ENCODE assay signal across 28 cellular contexts in genomic region chr1:29532285-29532684, GRCh38.
DNase-seq lines count a peak whose midpoint lies in the region; ATAC-seq and TF ChIP-seq lines count a peak whose summit lies in the region.
"Had no signal": no experiment of that assay in that cellular context is flagged by ENCODE, and none has a peak within 500 bp of the region (broad histone marks: within the 10 kb centered on the region; RNA-seq: fewer than 3 reads in every experiment).

No MANE protein-coding gene starts in this region.

- no peaks in the 10 kb centered on the region for H3K36me3 Mint-ChIP-seq in natural killer cell
- H3K36me3 Mint-ChIP-seq in natural killer cell treated with Interleukin-12 subunit alpha and Interleukin-12 subunit beta and Interleukin-15 and Interleukin-18, amount 100 ng/mL, for 72 hours: peaks cover 11% of the 10 kb centered on the region

- no peak overlapping the region for H3K4me3 Mint-ChIP-seq in natural killer cell
- no peak overlapping the region for H3K4me3 Mint-ChIP-seq in natural killer cell treated with Interleukin-12 subunit alpha and Interleukin-12 subunit beta and Interleukin-15 and Interleukin-18, amount 100 ng/mL, for 72 hours
- H3K4me3 Mint-ChIP-seq: CD4-positive, alpha-beta T cell had no signal

- H3K4me3 ChIP-seq in lung (no peak overlapping the region), spleen (no peak overlapping the region), MM.1S (ENCODE audit: low read length) (no peak overlapping the region)
- H3K4me3 ChIP-seq: A549; BLaER1 treated with 17β-estradiol and CSF1 and Interleukin-3, amounts not matched to agents 10 nM and 100 nM; GM12878; K562; SJCRH30 had no signal

- no peaks in the 10 kb centered on the region for H3K4me1 Mint-ChIP-seq in natural killer cell
- H3K4me1 Mint-ChIP-seq in natural killer cell treated with Interleukin-12 subunit alpha and Interleukin-12 subunit beta and Interleukin-15 and Interleukin-18, amount 100 ng/mL, for 72 hours (ENCODE audit: low read depth in 2 of 2): no peaks in the 10 kb centered on the region

- DNase-seq in natural killer cell: peak; percentile 1
- no peak for DNase-seq in natural killer cell treated with Interleukin-12 subunit alpha and Interleukin-12 subunit beta and Interleukin-15 and Interleukin-18, amount 100 ng/mL, for 72 hours (ENCODE audit: low spot score)
- peak; percentile 18 for DNase-seq in lung (ENCODE audit: low spot score)
- peak; percentile 23 for DNase-seq in spleen
- no peak for DNase-seq in cerebellar nuclear complex (lab: John Stamatoyannopoulos, UW)
- DNase-seq in MM.1S: no peak
- DNase-seq: AML-193; CD4-positive, alpha-beta T cell; DMS53; HCEC 1CT; Kasumi-1; MV-4-11; NCI-H1105; NCI-H1436 treated with DMSO at 0.1 percent for 48 hours; NCI-H187 treated with DMSO at 0.1 percent for 48 hours; NCI-H2171 treated with DMSO at 0.1 percent for 48 hours; NCI-H345; NCI-H524 treated with DMSO at 0.1 percent for 48 hours; NCI-H774; NK-92 treated with Interleukin-12 subunit alpha and Interleukin-12 subunit beta, amount 100 ng/mL, for 24 hours; PC-3; SJCRH30 had no signal

- no peaks in the 10 kb centered on the region for H3K79me2 ChIP-seq in MM.1S (ENCODE audit: low read length)

- no peak overlapping the region for H3K27ac Mint-ChIP-seq in natural killer cell
- H3K27ac Mint-ChIP-seq in natural killer cell treated with Interleukin-12 subunit alpha and Interleukin-12 subunit beta and Interleukin-15 and Interleukin-18, amount 100 ng/mL, for 72 hours: no peak overlapping the region
- H3K27ac Mint-ChIP-seq: CD4-positive, alpha-beta T cell had no signal

- TF ChIP-seq CTCF in natural killer cell (IDR thresholded peaks at IDR 0.05) (no peak), lung (IDR thresholded peaks at IDR 0.05; ENCODE audit: control extremely low read depth, extremely low read depth) (no peak), spleen (IDR thresholded peaks at IDR 0.05 in 8 of 11, conservative IDR thresholded peaks at IDR 0.05 in 3 of 11) (no peak), MM.1S (IDR thresholded peaks at IDR 0.05; ENCODE audit: low read length) (no peak)

- H3K27ac ChIP-seq in lung (ENCODE audit: low read depth in 1 of 2, low read length in 1 of 2) (no peak overlapping the region), spleen (no peak overlapping the region), MM.1S (ENCODE audit: low read length) (no peak overlapping the region)
- H3K27ac ChIP-seq: A549; BLaER1 treated with 17β-estradiol and CSF1 and Interleukin-3, amounts not matched to agents 10 nM and 100 nM; SJCRH30 had no signal

- H4K20me1 ChIP-seq in MM.1S (ENCODE audit: insufficient read depth, low read length): no peaks in the 10 kb centered on the region
- H4K20me1 ChIP-seq: BLaER1 treated with 17β-estradiol and CSF1 and Interleukin-3, amounts not matched to agents 10 nM and 100 nM had no signal

- no peak overlapping the region for H3K4me2 ChIP-seq in MM.1S (ENCODE audit: low read depth, low read length)
- H3K4me2 ChIP-seq: A549; BLaER1 treated with 17β-estradiol and CSF1 and Interleukin-3, amounts not matched to agents 10 nM and 100 nM had no signal

- H3K27me3 ChIP-seq in lung (ENCODE audit: control insufficient read depth, insufficient read depth) (no peaks in the 10 kb centered on the region), spleen (replicated peaks in 1 of 7) (peaks cover 0 to 10% (median 0%) of the 10 kb centered on the region in 7 donors), MM.1S (replicated peaks; ENCODE audit: insufficient read depth, low read length) (peaks cover 87% of the 10 kb centered on the region)
- H3K27me3 ChIP-seq: SJCRH30 had no signal

- H3K9me3 ChIP-seq in lung (ENCODE audit: control insufficient read depth in 2 of 2, insufficient read depth in 1 of 2, low read length in 1 of 2): peaks cover 2 to 10% of the 10 kb centered on the region in 2 donors
- peaks cover 0 to 45% (median 28%) of the 10 kb centered on the region in 8 donors for H3K9me3 ChIP-seq in spleen
- no peaks in the 10 kb centered on the region for H3K9me3 ChIP-seq in MM.1S (replicated peaks; ENCODE audit: insufficient read depth, low read length)
- H3K9me3 ChIP-seq: A549 had no signal

- no peak overlapping the region for H3K9ac ChIP-seq in MM.1S (ENCODE audit: low read length)
- H3K9ac ChIP-seq: BLaER1 treated with 17β-estradiol and CSF1 and Interleukin-3, amounts not matched to agents 10 nM and 100 nM had no signal

- H3K9me2 ChIP-seq in MM.1S (replicated peaks; ENCODE audit: insufficient read depth, low read length): no peaks in the 10 kb centered on the region

- peaks cover 3 to 22% of the 10 kb centered on the region in 2 donors for H3K27me3 Mint-ChIP-seq in natural killer cell (ENCODE audit: low read depth in 2 of 2)
- H3K27me3 Mint-ChIP-seq in natural killer cell treated with Interleukin-12 subunit alpha and Interleukin-12 subunit beta and Interleukin-15 and Interleukin-18, amount 100 ng/mL, for 72 hours: peaks cover 9 to 23% of the 10 kb centered on the region in 2 donors

- intact Hi-C loops in natural killer cell (cut with micrococcal nuclease) (no loop called here), spleen (cut with DNase I; ENCODE audit: low total_unique reads) (no loop called here)

- H3K4me1 ChIP-seq in lung (ENCODE audit: control insufficient read depth in 2 of 2, insufficient read depth in 2 of 2, low read length in 2 of 2): no peaks in the 10 kb centered on the region
- no peaks in the 10 kb centered on the region for H3K4me1 ChIP-seq in spleen
- no peaks in the 10 kb centered on the region for H3K4me1 ChIP-seq in MM.1S (ENCODE audit: low read length)
- H3K4me1 ChIP-seq: A549, SJCRH30 had no signal

- H3K9me3 Mint-ChIP-seq in natural killer cell: peaks cover 5% of the 10 kb centered on the region in 2 donors
- H3K9me3 Mint-ChIP-seq in natural killer cell treated with Interleukin-12 subunit alpha and Interleukin-12 subunit beta and Interleukin-15 and Interleukin-18, amount 100 ng/mL, for 72 hours: peaks cover 9% of the 10 kb centered on the region

- 73 to 84% methylated on average over 6 of the region's 6 CpGs for WGBS in lung, 2 donors
- 49 to 88% (median 72%) methylated on average over 6 of the region's 6 CpGs for WGBS in spleen, 5 donors

- TF ChIP-seq POLR2A in spleen (IDR thresholded peaks at IDR 0.05): no peak

- ATAC-seq in natural killer cell (no peak), lung (ENCODE audit: insufficient read depth, low FRiP score) (no peak), GM19455 (IDR thresholded peaks at IDR 0.05; ENCODE audit: unreplicated experiment) (no peak)
- no peak for ATAC-seq in natural killer cell treated with Interleukin-12 subunit alpha and Interleukin-12 subunit beta and Interleukin-15 and Interleukin-18, amount 100 ng/mL, for 72 hours
- ATAC-seq: A549, GM12878, K562, PC-3, Right ventricle myocardium inferior had no signal

- no peaks in the 10 kb centered on the region for H3F3A ChIP-seq in MM.1S (ENCODE audit: insufficient read depth, low read length)

- H3K36me3 ChIP-seq in lung (ENCODE audit: control insufficient read depth in 2 of 2, insufficient read depth in 2 of 2, low read length in 2 of 2) (no peaks in the 10 kb centered on the region), spleen (no peaks in the 10 kb centered on the region), MM.1S (replicated peaks; ENCODE audit: insufficient read depth, low read length) (no peaks in the 10 kb centered on the region)
- H3K36me3 ChIP-seq: BLaER1 treated with 17β-estradiol and CSF1 and Interleukin-3, amounts not matched to agents 10 nM and 100 nM; SJCRH30 had no signal

- H2AFZ ChIP-seq in MM.1S (ENCODE audit: low read length): no peak overlapping the region

Comparison
In these comparisons a context has a peak if more than half of its experiments do, and no peak if none do; other contexts are left out.
1. DNase-seq: peak in natural killer cell (single experiment), lung (single experiment) and spleen (single experiment); none in natural killer cell treated with Interleukin-12 subunit alpha and Interleukin-12 subunit beta and Interleukin-15 and Interleukin-18, amount 100 ng/mL, for 72 hours (single experiment), cerebellar nuclear complex (0 of 2) and MM.1S (single experiment).